In the genomic region with DNA sequence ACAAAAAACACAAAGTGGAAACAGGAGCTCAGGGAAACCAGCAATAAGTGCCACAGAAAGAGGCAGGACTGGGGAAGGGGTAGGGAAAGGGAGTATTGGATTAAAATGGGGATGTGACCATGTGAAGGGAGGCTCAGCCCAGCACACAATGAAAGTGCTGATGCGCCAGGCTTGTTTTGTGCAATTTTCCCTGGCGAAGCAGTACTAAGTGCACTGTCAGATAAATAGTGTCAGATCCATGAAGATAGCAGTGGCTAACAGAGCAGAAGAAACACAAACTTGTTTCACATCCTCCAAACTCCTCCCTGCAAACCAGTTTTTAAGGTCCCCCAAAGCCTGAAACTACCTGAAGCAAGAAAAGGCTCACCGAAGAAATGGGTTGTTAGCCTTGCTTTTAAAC, we compare ENCODE assay signal across 12 cellular contexts.
DNase-seq lines count a peak whose midpoint lies in the region; ATAC-seq and TF ChIP-seq lines count a peak whose summit lies in the region.
"Had no signal": no experiment of that assay in that cellular context is flagged by ENCODE, and none has a peak within 500 bp of the region (broad histone marks: within the 10 kb centered on the region; RNA-seq: fewer than 3 reads in every experiment).

No MANE protein-coding gene starts in this region.

- H3K9me2 ChIP-seq in DOHH2 (replicated peaks; ENCODE audit: control insufficient read depth, low read length) = no peaks in the 10 kb centered on the region

- H3K4me2 ChIP-seq in DOHH2 (ENCODE audit: low read length) = peak overlapping the region; percentile 18; the same call in 1 of the 2 replicates

- H3K27ac ChIP-seq in DOHH2 (ENCODE audit: low read depth, low read length) = no peak overlapping the region; the same call in 1 of the 2 replicates
- peak overlapping the region; percentile 90 for H3K27ac ChIP-seq in neutrophil

- TF ChIP-seq POLR2A in NB4 (IDR thresholded peaks at IDR 0.05; ENCODE audit: extremely low read depth, insufficient read length) = no peak

- DNase-seq in NB4 (ENCODE audit: low read depth) (peak; percentile 13), globus pallidus (ENCODE audit: low spot score) (peak; percentile 31), NCI-H187 (lab: John Stamatoyannopoulos, UW) (no peak), NCI-H510A treated with DMSO at 0.1 percent for 48 hours (lab: John Stamatoyannopoulos, UW) (no peak), NCI-H82 treated with DMSO at 0.1 percent for 48 hours (lab: John Stamatoyannopoulos, UW; ENCODE audit: unreplicated experiment) (no peak)
- DNase-seq: activated gamma-delta T cell; naive thymus-derived CD4-positive, alpha-beta T cell; stimulated activated CD4-positive, alpha-beta T cell treated with anti-CD3 and anti-CD28 coated beads, Interleukin-4, amount 100 ng/mL, for 4 hours; transverse colon had no signal

- no peaks in the 10 kb centered on the region for H3K27me3 ChIP-seq in DOHH2 (ENCODE audit: control insufficient read depth, low read length)
- H3K27me3 ChIP-seq in neutrophil = no peaks in the 10 kb centered on the region
- H3K27me3 ChIP-seq: transverse colon had no signal

- peaks cover 23% of the 10 kb centered on the region for H3K4me1 ChIP-seq in DOHH2 (ENCODE audit: control insufficient read depth, low read length)
- peaks cover 34 to 40% of the 10 kb centered on the region in 2 experiments for H3K4me1 ChIP-seq in neutrophil (ENCODE audit: control insufficient read depth in 1 of 2, insufficient read depth in 1 of 2, low read depth in 1 of 2, low read length in 1 of 2)

- no peak for TF ChIP-seq CTCF in DOHH2 (IDR thresholded peaks at IDR 0.05; ENCODE audit: low read depth, low read length, poor library complexity, severe bottlenecking)
- no peak for TF ChIP-seq CTCF in NB4 (IDR thresholded peaks at IDR 0.05; ENCODE audit: low read depth, low read length)
- no peak for TF ChIP-seq CTCF in neutrophil (IDR thresholded peaks at IDR 0.05)

- peaks cover 89% of the 10 kb centered on the region for H3K36me3 ChIP-seq in DOHH2 (ENCODE audit: control insufficient read depth, low read length)
- peaks cover 10% of the 10 kb centered on the region for H3K36me3 ChIP-seq in neutrophil
- H3K36me3 ChIP-seq: transverse colon had no signal

- no peak overlapping the region for H3K4me3 ChIP-seq in DOHH2 (ENCODE audit: low read length)
- no peak overlapping the region for H3K4me3 ChIP-seq in NB4 (ENCODE audit: low read depth, low read length)
- peak overlapping the region; percentile 15 to 38 for H3K4me3 ChIP-seq in neutrophil (ENCODE audit: low read depth in 1 of 2, low read length in 1 of 2)
- H3K4me3 ChIP-seq: transverse colon had no signal

- peaks cover 3% of the 10 kb centered on the region; the same call in 1 of the 2 replicates for H3F3A ChIP-seq in DOHH2 (ENCODE audit: control insufficient read depth, insufficient read depth)

- H4K20me1 ChIP-seq in DOHH2 (ENCODE audit: control insufficient read depth, insufficient read depth, low read depth, low read length) = peaks cover 24% of the 10 kb centered on the region

- H3K79me2 ChIP-seq in DOHH2 (ENCODE audit: control insufficient read depth, low read length) = peaks cover 99% of the 10 kb centered on the region

- ATAC-seq in GM21717 (IDR thresholded peaks at IDR 0.05; ENCODE audit: unreplicated experiment) = no peak
- ATAC-seq: naive thymus-derived CD4-positive, alpha-beta T cell had no signal

- H3K9me3 ChIP-seq in DOHH2 (ENCODE audit: control insufficient read depth, insufficient read depth, low read length) (no peaks in the 10 kb centered on the region), neutrophil (no peaks in the 10 kb centered on the region)
- H3K9me3 ChIP-seq: transverse colon had no signal

Comparison
In these comparisons a context has a peak if more than half of its experiments do, and no peak if none do; other contexts are left out.
1. H3K4me3 ChIP-seq: peak in neutrophil (2 of 2); none in DOHH2 (single experiment) and NB4 (single experiment).
2. DNase-seq: peak in NB4 (single experiment) and globus pallidus (single experiment); none in NCI-H187 (0 of 2), NCI-H510A treated with DMSO at 0.1 percent for 48 hours (single experiment) and NCI-H82 treated with DMSO at 0.1 percent for 48 hours (single experiment).